In genomic region chr13:112837371-112838037, GRCh38 we compare ENCODE assay signal across 21 cellular contexts.
DNase-seq lines count a peak whose midpoint lies in the region; ATAC-seq and TF ChIP-seq lines count a peak whose summit lies in the region.
"Had no signal": no experiment of that assay in that cellular context is flagged by ENCODE, and none has a peak within 500 bp of the region (broad histone marks: within the 10 kb centered on the region; RNA-seq: fewer than 3 reads in every experiment).

No MANE protein-coding gene starts in this region.

- H2AFZ ChIP-seq in neural progenitor cell (replicated peaks), result no peak overlapping the region

- no peak overlapping the region for H3K4me2 ChIP-seq in neural progenitor cell

- no peak overlapping the region for H3K9ac ChIP-seq in neural progenitor cell

- TF ChIP-seq CTCF in BE2C (IDR thresholded peaks at IDR 0.05; ENCODE audit: low read depth, low read length), result no peak
- no peak for TF ChIP-seq CTCF in Peyer's patch (IDR thresholded peaks at IDR 0.05)
- no peak for TF ChIP-seq CTCF in fibroblast of villous mesenchyme (IDR thresholded peaks at IDR 0.05; ENCODE audit: insufficient read depth, low read depth, low read length)
- no peak for TF ChIP-seq CTCF in neural progenitor cell (IDR thresholded peaks at IDR 0.05)

- H3K27ac ChIP-seq in Peyer's patch (no peak overlapping the region), neural progenitor cell (no peak overlapping the region)
- H3K27ac ChIP-seq: ovary, testis had no signal

- peaks cover 35% of the 10 kb centered on the region for H3K36me3 Mint-ChIP-seq in neural progenitor cell

- no peaks in the 10 kb centered on the region for H3K27me3 ChIP-seq in BE2C
- H3K27me3 ChIP-seq in Peyer's patch, result no peaks in the 10 kb centered on the region
- no peaks in the 10 kb centered on the region for H3K27me3 ChIP-seq in neural progenitor cell
- H3K27me3 ChIP-seq: MG63, ovary, testis had no signal

- ATAC-seq in GM19397 (IDR thresholded peaks at IDR 0.05; ENCODE audit: unreplicated experiment) (no peak), HG03571 (IDR thresholded peaks at IDR 0.05; ENCODE audit: unreplicated experiment) (no peak)
- ATAC-seq: activated CD4-positive, alpha-beta T cell treated with anti-CD3 and anti-CD28 coated beads for 36 hours; HepG2 had no signal

- H3K9me3 Mint-ChIP-seq in neural progenitor cell, result no peaks in the 10 kb centered on the region

- H3K4me3 ChIP-seq in BE2C (ENCODE audit: low read depth, low read length) (peak overlapping the region; percentile 47), Peyer's patch (no peak overlapping the region), fibroblast of villous mesenchyme (ENCODE audit: low read depth, low read length) (no peak overlapping the region), neural progenitor cell (no peak overlapping the region)
- H3K4me3 ChIP-seq: MG63, ovary, skin epidermis, testis had no signal

- DNase-seq in BE2C (peak; percentile 67), Peyer's patch (peak in 2 of 3 donors; percentile 23 to 26), fibroblast of villous mesenchyme (ENCODE audit: low read depth) (peak; percentile 27), neural progenitor cell (ENCODE audit: low spot score) (no peak), activated T-cell treated with anti-CD3 and anti-CD28 coated beads for 4 hours (no peak), NOMO-1 treated with dmso at 0.1 percent for 144 hours (lab: John Stamatoyannopoulos, UW; ENCODE audit: unreplicated experiment) (no peak)
- DNase-seq: activated CD4-positive, alpha-beta T cell treated with anti-CD3 and anti-CD28 coated beads for 36 hours; activated naive CD4-positive, alpha-beta T cell; MG63; NCI-H2029; NCI-H69; OCI-M1; ovary; stimulated activated CD4-positive, alpha-beta T cell treated with anti-CD3 and anti-CD28 coated beads, Interleukin-4, amount 100 ng/mL, for 24 hours; stimulated activated CD8-positive, alpha-beta memory T cell treated with anti-CD3 and anti-CD28 coated beads, Interleukin-4, amount 100 ng/mL, for 48 hours; T-helper 9 cell; testis had no signal

- H3K27me3 Mint-ChIP-seq in neural progenitor cell (ENCODE audit: insufficient read depth, low read depth), result peaks cover 8% of the 10 kb centered on the region
- H3K27me3 Mint-ChIP-seq: activated CD4-positive, alpha-beta T cell treated with anti-CD3 and anti-CD28 coated beads for 36 hours had no signal

- H3K4me3 Mint-ChIP-seq in neural progenitor cell, result peak overlapping the region; percentile 33
- H3K4me3 Mint-ChIP-seq: activated CD4-positive, alpha-beta T cell treated with anti-CD3 and anti-CD28 coated beads for 36 hours had no signal

- no peaks in the 10 kb centered on the region for H3K79me2 ChIP-seq in neural progenitor cell (ENCODE audit: low read depth)

- TF ChIP-seq POLR2A in Peyer's patch (IDR thresholded peaks at IDR 0.05), result no peak

- H3F3A ChIP-seq in neural progenitor cell (ENCODE audit: low read depth), result no peaks in the 10 kb centered on the region

- peaks cover 2% of the 10 kb centered on the region; the same call in 1 of the 2 replicates for H3K36me3 ChIP-seq in BE2C
- H3K36me3 ChIP-seq in Peyer's patch, result peaks cover 0 to 57% (median 0%) of the 10 kb centered on the region in 3 donors
- no peaks in the 10 kb centered on the region for H3K36me3 ChIP-seq in neural progenitor cell
- H3K36me3 ChIP-seq: MG63, ovary had no signal

- H3K4me1 ChIP-seq in BE2C (peaks cover 15% of the 10 kb centered on the region), Peyer's patch (no peaks in the 10 kb centered on the region), neural progenitor cell (peaks cover 4% of the 10 kb centered on the region)

- H3K9me3 ChIP-seq in BE2C (no peaks in the 10 kb centered on the region), Peyer's patch (no peaks in the 10 kb centered on the region), neural progenitor cell (ENCODE audit: low read depth) (no peaks in the 10 kb centered on the region)
- H3K9me3 ChIP-seq: MG63, ovary, testis had no signal

- H3K27ac Mint-ChIP-seq in neural progenitor cell, result no peak overlapping the region
- H3K27ac Mint-ChIP-seq: activated CD4-positive, alpha-beta T cell treated with anti-CD3 and anti-CD28 coated beads for 36 hours had no signal

- peaks cover 4% of the 10 kb centered on the region for H3K4me1 Mint-ChIP-seq in neural progenitor cell
- H3K4me1 Mint-ChIP-seq: activated CD4-positive, alpha-beta T cell treated with anti-CD3 and anti-CD28 coated beads for 36 hours had no signal

- H4K20me1 ChIP-seq in neural progenitor cell (ENCODE audit: low read depth), result no peaks in the 10 kb centered on the region

Comparison
In these comparisons a context has a peak if more than half of its experiments do, and no peak if none do; other contexts are left out.
1. DNase-seq: peak in BE2C (single experiment), Peyer's patch (2 of 3) and fibroblast of villous mesenchyme (single experiment); none in neural progenitor cell (single experiment), activated T-cell treated with anti-CD3 and anti-CD28 coated beads for 4 hours (single experiment) and NOMO-1 treated with dmso at 0.1 percent for 144 hours (single experiment).